ENCODE assay signal across 2 cellular contexts in the genomic region with DNA sequence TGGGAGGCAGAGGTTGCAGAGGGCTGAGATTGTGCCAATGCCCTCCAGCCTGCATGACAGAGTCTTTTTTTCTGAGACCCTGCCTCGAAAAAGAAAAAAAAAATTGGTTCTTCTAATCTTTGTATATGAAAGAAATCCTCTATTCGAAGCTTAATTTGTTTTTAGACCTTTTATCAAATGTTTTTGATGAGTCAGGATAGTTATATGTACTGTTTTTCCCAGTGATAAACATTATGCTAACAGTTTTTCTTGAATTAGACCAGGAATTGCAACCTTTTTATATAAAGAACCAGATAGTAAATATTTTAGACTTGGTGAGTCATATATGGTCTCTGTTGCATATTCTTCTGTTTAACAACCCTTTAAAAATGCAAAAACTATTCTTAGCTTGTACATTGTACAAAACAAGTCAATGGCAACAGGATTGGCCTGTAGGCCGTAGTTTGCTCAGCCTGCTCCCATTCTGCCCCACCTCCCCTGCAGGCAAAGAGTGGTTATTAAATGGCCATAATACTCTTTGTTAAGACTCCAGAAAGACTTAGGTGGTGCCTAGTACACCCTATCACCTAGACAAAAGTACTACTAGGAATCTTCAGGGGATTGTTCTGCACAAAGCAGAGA.
TF ChIP-seq lines count a peak whose summit lies in the region.

No MANE protein-coding gene starts in this region.

TF ChIP-seq in HepG2, 621 proteins besides CTCF, POLR2A, EP300 and RAD21:
- TF ChIP-seq KLF6 (CRISPR knock-in tag; IDR thresholded peaks at IDR 0.05) (no peak), MAFF (IDR thresholded peaks at IDR 0.05; ENCODE audit: low read depth, low read length) (peak; percentile 25; the same call in 1 of the 2 replicates), MAFK (conservative IDR thresholded peaks at IDR 0.05 in 1 of 2, IDR thresholded peaks at IDR 0.05 in 1 of 2; ENCODE audit: low read length in 2 of 2) (peak in 1 of 2 experiments; percentile 59; a peak in 2 of 4 replicates)

TF ChIP-seq in K562, 482 proteins besides CTCF, POLR2A, EP300 and RAD21:
- TF ChIP-seq, protein P1, sequence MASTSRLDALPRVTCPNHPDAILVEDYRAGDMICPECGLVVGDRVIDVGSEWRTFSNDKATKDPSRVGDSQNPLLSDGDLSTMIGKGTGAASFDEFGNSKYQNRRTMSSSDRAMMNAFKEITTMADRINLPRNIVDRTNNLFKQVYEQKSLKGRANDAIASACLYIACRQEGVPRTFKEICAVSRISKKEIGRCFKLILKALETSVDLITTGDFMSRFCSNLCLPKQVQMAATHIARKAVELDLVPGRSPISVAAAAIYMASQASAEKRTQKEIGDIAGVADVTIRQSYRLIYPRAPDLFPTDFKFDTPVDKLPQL (IDR thresholded peaks at IDR 0.05; ENCODE audit: extremely low read depth, insufficient read length): no peak
- no peak for TF ChIP-seq HDAC6 (IDR thresholded peaks at IDR 0.05; ENCODE audit: low read depth, low read length)
- peak; percentile 43 for TF ChIP-seq MAFG (tag; conservative IDR thresholded peaks at IDR 0.05)
- TF ChIP-seq SMAD4 (CRISPR knock-in tag; conservative IDR thresholded peaks at IDR 0.05): no peak
- TF ChIP-seq, protein P2, sequence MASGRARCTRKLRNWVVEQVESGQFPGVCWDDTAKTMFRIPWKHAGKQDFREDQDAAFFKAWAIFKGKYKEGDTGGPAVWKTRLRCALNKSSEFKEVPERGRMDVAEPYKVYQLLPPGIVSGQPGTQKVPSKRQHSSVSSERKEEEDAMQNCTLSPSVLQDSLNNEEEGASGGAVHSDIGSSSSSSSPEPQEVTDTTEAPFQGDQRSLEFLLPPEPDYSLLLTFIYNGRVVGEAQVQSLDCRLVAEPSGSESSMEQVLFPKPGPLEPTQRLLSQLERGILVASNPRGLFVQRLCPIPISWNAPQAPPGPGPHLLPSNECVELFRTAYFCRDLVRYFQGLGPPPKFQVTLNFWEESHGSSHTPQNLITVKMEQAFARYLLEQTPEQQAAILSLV (tag; IDR thresholded peaks at IDR 0.05): no peak
- no peak for TF ChIP-seq RBM25 (IDR thresholded peaks at IDR 0.05; ENCODE audit: low read depth, low read length, severe bottlenecking)
- TF ChIP-seq ZEB2 (IDR thresholded peaks at IDR 0.05): no peak
- no peak for TF ChIP-seq POLR3A (IDR thresholded peaks at IDR 0.05; ENCODE audit: borderline replicate concordance, extremely low read depth, insufficient read depth, insufficient read length)
- no peak for TF ChIP-seq RBBP5 (IDR thresholded peaks at IDR 0.05; ENCODE audit: borderline replicate concordance, insufficient read depth, low read length, poor library complexity, severe bottlenecking)
- TF ChIP-seq C11orf30 (IDR thresholded peaks at IDR 0.05; ENCODE audit: low read depth): 0 out of 2 replicates have a peak, but pooled peaks have one; percentile 16
- no peak for TF ChIP-seq BRF1 (IDR thresholded peaks at IDR 0.05; ENCODE audit: borderline replicate concordance, extremely low read depth, insufficient read length)
- TF ChIP-seq FOXJ2 (tag; IDR thresholded peaks at IDR 0.05): no peak
- TF ChIP-seq, protein P3, sequence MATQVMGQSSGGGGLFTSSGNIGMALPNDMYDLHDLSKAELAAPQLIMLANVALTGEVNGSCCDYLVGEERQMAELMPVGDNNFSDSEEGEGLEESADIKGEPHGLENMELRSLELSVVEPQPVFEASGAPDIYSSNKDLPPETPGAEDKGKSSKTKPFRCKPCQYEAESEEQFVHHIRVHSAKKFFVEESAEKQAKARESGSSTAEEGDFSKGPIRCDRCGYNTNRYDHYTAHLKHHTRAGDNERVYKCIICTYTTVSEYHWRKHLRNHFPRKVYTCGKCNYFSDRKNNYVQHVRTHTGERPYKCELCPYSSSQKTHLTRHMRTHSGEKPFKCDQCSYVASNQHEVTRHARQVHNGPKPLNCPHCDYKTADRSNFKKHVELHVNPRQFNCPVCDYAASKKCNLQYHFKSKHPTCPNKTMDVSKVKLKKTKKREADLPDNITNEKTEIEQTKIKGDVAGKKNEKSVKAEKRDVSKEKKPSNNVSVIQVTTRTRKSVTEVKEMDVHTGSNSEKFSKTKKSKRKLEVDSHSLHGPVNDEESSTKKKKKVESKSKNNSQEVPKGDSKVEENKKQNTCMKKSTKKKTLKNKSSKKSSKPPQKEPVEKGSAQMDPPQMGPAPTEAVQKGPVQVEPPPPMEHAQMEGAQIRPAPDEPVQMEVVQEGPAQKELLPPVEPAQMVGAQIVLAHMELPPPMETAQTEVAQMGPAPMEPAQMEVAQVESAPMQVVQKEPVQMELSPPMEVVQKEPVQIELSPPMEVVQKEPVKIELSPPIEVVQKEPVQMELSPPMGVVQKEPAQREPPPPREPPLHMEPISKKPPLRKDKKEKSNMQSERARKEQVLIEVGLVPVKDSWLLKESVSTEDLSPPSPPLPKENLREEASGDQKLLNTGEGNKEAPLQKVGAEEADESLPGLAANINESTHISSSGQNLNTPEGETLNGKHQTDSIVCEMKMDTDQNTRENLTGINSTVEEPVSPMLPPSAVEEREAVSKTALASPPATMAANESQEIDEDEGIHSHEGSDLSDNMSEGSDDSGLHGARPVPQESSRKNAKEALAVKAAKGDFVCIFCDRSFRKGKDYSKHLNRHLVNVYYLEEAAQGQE (CRISPR knock-in tag; IDR thresholded peaks at IDR 0.05; ENCODE audit: low read depth): no peak
- TF ChIP-seq, protein P4, sequence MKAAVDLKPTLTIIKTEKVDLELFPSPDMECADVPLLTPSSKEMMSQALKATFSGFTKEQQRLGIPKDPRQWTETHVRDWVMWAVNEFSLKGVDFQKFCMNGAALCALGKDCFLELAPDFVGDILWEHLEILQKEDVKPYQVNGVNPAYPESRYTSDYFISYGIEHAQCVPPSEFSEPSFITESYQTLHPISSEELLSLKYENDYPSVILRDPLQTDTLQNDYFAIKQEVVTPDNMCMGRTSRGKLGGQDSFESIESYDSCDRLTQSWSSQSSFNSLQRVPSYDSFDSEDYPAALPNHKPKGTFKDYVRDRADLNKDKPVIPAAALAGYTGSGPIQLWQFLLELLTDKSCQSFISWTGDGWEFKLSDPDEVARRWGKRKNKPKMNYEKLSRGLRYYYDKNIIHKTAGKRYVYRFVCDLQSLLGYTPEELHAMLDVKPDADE (conservative IDR thresholded peaks at IDR 0.05; ENCODE audit: control insufficient read depth, low read depth, low read length): no peak
- no peak for TF ChIP-seq ZNF408 (CRISPR knock-in tag; IDR thresholded peaks at IDR 0.05; ENCODE audit: low read depth)
- no peak for TF ChIP-seq SUPT5H (IDR thresholded peaks at IDR 0.05)
- TF ChIP-seq ZNF764 (CRISPR knock-in tag; IDR thresholded peaks at IDR 0.05; ENCODE audit: low read depth): no peak
- TF ChIP-seq, protein P5, sequence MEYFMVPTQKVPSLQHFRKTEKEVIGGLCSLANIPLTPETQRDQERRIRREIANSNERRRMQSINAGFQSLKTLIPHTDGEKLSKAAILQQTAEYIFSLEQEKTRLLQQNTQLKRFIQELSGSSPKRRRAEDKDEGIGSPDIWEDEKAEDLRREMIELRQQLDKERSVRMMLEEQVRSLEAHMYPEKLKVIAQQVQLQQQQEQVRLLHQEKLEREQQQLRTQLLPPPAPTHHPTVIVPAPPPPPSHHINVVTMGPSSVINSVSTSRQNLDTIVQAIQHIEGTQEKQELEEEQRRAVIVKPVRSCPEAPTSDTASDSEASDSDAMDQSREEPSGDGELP (CRISPR knock-in tag; IDR thresholded peaks at IDR 0.05; ENCODE audit: borderline replicate concordance): no peak
- no peak for TF ChIP-seq RBM17 (IDR thresholded peaks at IDR 0.05; ENCODE audit: borderline replicate concordance, low read depth, low read length)
- peak; percentile 64 for TF ChIP-seq ZNF316 (IDR thresholded peaks at IDR 0.05)
- TF ChIP-seq PRPF4 (IDR thresholded peaks at IDR 0.05; ENCODE audit: insufficient read depth, low read depth, low read length, poor library complexity, severe bottlenecking): no peak
- no peak for TF ChIP-seq ERF (CRISPR knock-in tag; IDR thresholded peaks at IDR 0.05)
- no peak for TF ChIP-seq ZNF134 (CRISPR knock-in tag; conservative IDR thresholded peaks at IDR 0.05)
